Comparison of ENCODE assay signal across 7 cellular contexts in the genomic region with DNA sequence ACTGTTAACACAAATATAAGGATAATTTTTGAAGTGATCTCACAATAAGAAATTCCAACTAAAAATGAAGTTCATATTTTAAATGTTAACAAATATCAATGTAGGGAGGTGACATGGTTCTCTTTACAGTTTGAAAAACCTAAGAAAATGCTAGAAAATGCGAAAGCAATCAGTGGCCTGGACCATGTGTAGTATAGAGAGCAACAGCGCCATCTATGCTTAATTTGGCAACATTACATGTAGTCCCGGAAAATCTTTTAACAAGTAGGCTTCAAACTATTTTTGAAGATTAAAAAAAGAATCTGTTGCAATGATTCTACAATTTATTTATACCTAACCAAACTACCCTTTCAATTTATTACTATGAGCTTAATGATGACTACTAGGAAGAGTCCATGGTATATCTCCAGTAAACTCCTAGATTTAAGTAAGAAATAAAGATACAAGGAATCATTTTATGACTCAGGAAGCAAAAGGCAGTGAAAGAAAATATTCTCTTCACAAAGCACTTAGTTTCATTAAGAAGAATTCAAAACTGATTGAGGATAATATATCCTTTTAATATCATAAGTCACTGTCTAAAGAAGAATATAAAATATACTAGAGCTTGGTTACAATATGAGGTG. TPM values are rescaled to one million over a fixed set of nuclear protein-coding genes. Genes with fewer than 3 reads are reported as not detected.
DNase-seq lines count a peak whose midpoint lies in the region; ATAC-seq and TF ChIP-seq lines count a peak whose summit lies in the region.

No MANE protein-coding gene starts in this region.

- whole genome bisulfite sequencing in SK-N-SH (ENCODE audit: low lambda C conversion rate): 4% methylated on average over 3 of the region's 3 CpGs

- TF ChIP-seq CTCF in SK-N-SH (IDR thresholded peaks at IDR 0.05): peak; percentile 95

- H3K9me3 Mint-ChIP-seq in naive B cell: no peaks in the 10 kb centered on the region

- no peak overlapping the region for H3K4me3 Mint-ChIP-seq in naive B cell

- H3K79me2 ChIP-seq in SK-N-SH (ENCODE audit: insufficient read depth): no peaks in the 10 kb centered on the region

- no peak for TF ChIP-seq POLR2A in erythroblast (IDR thresholded peaks at IDR 0.05; ENCODE audit: low read length)

- peaks cover 6% of the 10 kb centered on the region for H3F3A ChIP-seq in SK-N-SH (replicated peaks; ENCODE audit: insufficient read depth)

- H3K36me3 ChIP-seq in SK-N-SH (replicated peaks in 1 of 2; ENCODE audit: control insufficient read depth in 1 of 2, insufficient read depth in 2 of 2, low read length in 1 of 2): peaks cover 22 to 63% of the 10 kb centered on the region in 2 experiments

- H3K36me3 Mint-ChIP-seq in naive B cell: peaks cover 22 to 49% of the 10 kb centered on the region in 2 donors

- no peak overlapping the region for H3K27ac Mint-ChIP-seq in naive B cell

- peaks cover 0 to 4% (median 0%) of the 10 kb centered on the region in 3 donors for H3K4me1 Mint-ChIP-seq in naive B cell

- ATAC-seq in naive B cell (ENCODE audit: low read depth in 2 of 2): peak; percentile 39 to 42
- ATAC-seq in GM18907 (IDR thresholded peaks at IDR 0.05; ENCODE audit: unreplicated experiment): no peak

- H3K4me3 ChIP-seq in SK-N-SH (ENCODE audit: low read depth in 2 of 2, low read length in 1 of 2): peak overlapping the region in 1 of 2 experiments; percentile 33; a peak in 1 of 4 replicates

- TF ChIP-seq RAD21 in SK-N-SH (IDR thresholded peaks at IDR 0.05; ENCODE audit: low read length): peak; percentile 88

- no peaks in the 10 kb centered on the region for H3K27me3 ChIP-seq in SK-N-SH (ENCODE audit: insufficient read depth)

- no peak overlapping the region for H2AFZ ChIP-seq in SK-N-SH (ENCODE audit: low read depth)

- H3K27ac ChIP-seq in SK-N-SH (ENCODE audit: low read depth in 2 of 2, low read length in 1 of 2): no peak overlapping the region

- H4K20me1 ChIP-seq in SK-N-SH (ENCODE audit: insufficient read depth): no peaks in the 10 kb centered on the region

- H3K9ac ChIP-seq in SK-N-SH: no peak overlapping the region

- POLR2A ChIA-PET in SK-N-SH (lab: Yijun Ruan, JAX): no interaction called here

- H3K9me3 ChIP-seq in SK-N-SH: no peaks in the 10 kb centered on the region

- H3K4me2 ChIP-seq in SK-N-SH: no peak overlapping the region

- H3K27me3 Mint-ChIP-seq in naive B cell: no peaks in the 10 kb centered on the region

- TF ChIP-seq EP300 in SK-N-SH (IDR thresholded peaks at IDR 0.05; ENCODE audit: borderline replicate concordance in 1 of 2, low read depth in 1 of 2, low read length in 1 of 2): no peak

- CTCF ChIA-PET in SK-N-SH (lab: Yijun Ruan, JAX): interaction anchor here (0.6 to 6.2 kb wide), 55 partner anchors 9 to 952 kb away, joined by 3 to 58 read pairs (median 4); no protein-coding TSS in a partner anchor

- peaks cover 0 to 7% of the 10 kb centered on the region in 2 experiments; a peak in 1 of 4 replicates for H3K4me1 ChIP-seq in SK-N-SH (ENCODE audit: control insufficient read depth in 1 of 2, insufficient read depth in 2 of 2, low read depth in 1 of 2, low read length in 1 of 2)

- H3K9me2 ChIP-seq in SK-N-SH: no peaks in the 10 kb centered on the region

- peak; percentile 27 for DNase-seq in GM04504 (ENCODE audit: low read depth)
- peak; percentile 45 to 48 for DNase-seq in Kasumi-1 (lab: John Stamatoyannopoulos, UW)
- DNase-seq in SK-N-SH: peak; percentile 63
- DNase-seq in erythroblast (lab: John Stamatoyannopoulos, UW): peak; percentile 55 to 72
- DNase-seq in naive B cell: peak; percentile 23
- no peak for DNase-seq in UCSD-AML1 (lab: John Stamatoyannopoulos, UW; ENCODE audit: unreplicated experiment)

TF ChIP-seq in SK-N-SH, 30 proteins besides CTCF, POLR2A, EP300 and RAD21:
- TF ChIP-seq FOXJ3 (CRISPR knock-in tag; IDR thresholded peaks at IDR 0.05) (no peak), JUND (IDR thresholded peaks at IDR 0.05) (no peak), GATA2 (CRISPR knock-in tag; IDR thresholded peaks at IDR 0.05) (no peak), MXI1 (IDR thresholded peaks at IDR 0.05; ENCODE audit: low read depth, low read length) (0 out of 2 replicates have a peak, but pooled peaks have one; percentile 14), SMC3 (IDR thresholded peaks at IDR 0.05; ENCODE audit: low read depth, low read length) (peak; percentile 49; the same call in 1 of the 2 replicates), FOXM1 (IDR thresholded peaks at IDR 0.05; ENCODE audit: low read depth) (no peak)
- TF ChIP-seq, protein P1, sequence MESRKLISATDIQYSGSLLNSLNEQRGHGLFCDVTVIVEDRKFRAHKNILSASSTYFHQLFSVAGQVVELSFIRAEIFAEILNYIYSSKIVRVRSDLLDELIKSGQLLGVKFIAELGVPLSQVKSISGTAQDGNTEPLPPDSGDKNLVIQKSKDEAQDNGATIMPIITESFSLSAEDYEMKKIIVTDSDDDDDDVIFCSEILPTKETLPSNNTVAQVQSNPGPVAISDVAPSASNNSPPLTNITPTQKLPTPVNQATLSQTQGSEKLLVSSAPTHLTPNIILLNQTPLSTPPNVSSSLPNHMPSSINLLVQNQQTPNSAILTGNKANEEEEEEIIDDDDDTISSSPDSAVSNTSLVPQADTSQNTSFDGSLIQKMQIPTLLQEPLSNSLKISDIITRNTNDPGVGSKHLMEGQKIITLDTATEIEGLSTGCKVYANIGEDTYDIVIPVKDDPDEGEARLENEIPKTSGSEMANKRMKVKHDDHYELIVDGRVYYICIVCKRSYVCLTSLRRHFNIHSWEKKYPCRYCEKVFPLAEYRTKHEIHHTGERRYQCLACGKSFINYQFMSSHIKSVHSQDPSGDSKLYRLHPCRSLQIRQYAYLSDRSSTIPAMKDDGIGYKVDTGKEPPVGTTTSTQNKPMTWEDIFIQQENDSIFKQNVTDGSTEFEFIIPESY (IDR thresholded peaks at IDR 0.05; ENCODE audit: borderline replicate concordance, low read depth): no peak
- TF ChIP-seq, protein P2, sequence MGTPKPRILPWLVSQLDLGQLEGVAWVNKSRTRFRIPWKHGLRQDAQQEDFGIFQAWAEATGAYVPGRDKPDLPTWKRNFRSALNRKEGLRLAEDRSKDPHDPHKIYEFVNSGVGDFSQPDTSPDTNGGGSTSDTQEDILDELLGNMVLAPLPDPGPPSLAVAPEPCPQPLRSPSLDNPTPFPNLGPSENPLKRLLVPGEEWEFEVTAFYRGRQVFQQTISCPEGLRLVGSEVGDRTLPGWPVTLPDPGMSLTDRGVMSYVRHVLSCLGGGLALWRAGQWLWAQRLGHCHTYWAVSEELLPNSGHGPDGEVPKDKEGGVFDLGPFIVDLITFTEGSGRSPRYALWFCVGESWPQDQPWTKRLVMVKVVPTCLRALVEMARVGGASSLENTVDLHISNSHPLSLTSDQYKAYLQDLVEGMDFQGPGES (IDR thresholded peaks at IDR 0.05; ENCODE audit: low read depth, low read length): no peak

RNA-seq across cellular contexts. Expression of a gene that starts 33.3 kb away (rescaled TPM):
- polyA plus RNA-seq in SK-N-SH (2012; rRNA removed) (117 and 134 TPM in 2 replicates), naive B cell (ENCODE audit: low read depth in 6 of 6) (100 to 1,000 TPM; 109 to 166 (median 129) TPM)
- polyA plus RNA-seq in SK-N-SH (2012; cell fraction: cytosol; rRNA removed): 104 and 133 TPM in 2 replicates
- 153 and 170 TPM in 2 replicates for polyA plus RNA-seq in SK-N-SH (2012; cell fraction: nucleus; rRNA removed)

RNA-seq across cellular contexts. Expression of a gene that starts 38.4 kb away (rescaled TPM):
- polyA plus RNA-seq in SK-N-SH (2012; rRNA removed): not detected in 2 replicates
- polyA plus RNA-seq in SK-N-SH (2012; cell fraction: cytosol; rRNA removed): not detected in 2 replicates
- not detected in 2 replicates for polyA plus RNA-seq in SK-N-SH (2012; cell fraction: nucleus; rRNA removed)
- polyA plus RNA-seq in naive B cell (ENCODE audit: low read depth in 6 of 6): not detected
